In the genomic region with DNA sequence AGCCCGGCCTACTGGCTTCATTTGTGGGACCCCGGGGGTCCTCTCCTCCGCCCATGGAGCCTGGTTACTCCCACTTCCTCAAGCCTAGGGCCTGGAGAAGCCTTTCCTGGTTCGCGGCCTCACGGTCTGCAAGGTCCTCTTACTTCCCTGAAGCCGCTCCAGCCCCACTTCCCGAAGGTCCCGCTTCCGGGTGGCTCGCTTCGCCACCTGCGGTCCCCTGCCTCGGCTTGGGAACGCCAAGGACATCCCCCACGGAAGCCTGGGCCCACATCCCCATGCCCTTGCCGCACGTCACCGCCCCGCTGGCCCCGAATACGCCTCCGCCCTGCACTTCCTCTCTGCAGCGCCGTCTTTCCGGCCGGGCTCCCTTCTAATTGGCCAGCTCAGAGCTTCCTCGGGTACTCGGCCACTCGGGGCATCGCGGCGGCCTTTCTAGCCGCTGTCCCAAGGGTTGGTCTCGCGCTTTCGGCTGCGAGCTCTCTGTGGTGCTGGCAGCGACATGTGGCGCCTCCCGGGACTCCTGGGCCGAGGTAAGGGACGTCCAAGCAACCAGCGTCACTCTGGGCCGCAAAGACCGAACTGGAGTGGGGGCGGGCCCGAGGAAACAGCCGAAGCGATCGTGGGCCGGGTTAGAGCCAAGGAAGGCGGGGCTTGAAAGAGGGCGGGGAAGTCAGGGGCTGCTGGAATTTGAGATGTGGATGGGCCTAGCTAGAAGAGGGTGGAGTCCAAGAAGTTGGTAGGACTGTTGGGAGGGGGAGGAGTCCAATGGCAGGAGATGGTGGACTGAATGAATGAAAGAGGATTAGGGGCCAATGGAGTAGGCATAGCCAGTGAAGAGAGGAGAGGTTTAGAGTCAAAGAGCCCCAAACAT, we compare ENCODE assay signal across 1 cellular context.
A peak's percentile ranks its signal among the peaks of the same experiment; 100 is the strongest.
TF ChIP-seq lines count a peak whose summit lies in the region.

A gene with protein sequence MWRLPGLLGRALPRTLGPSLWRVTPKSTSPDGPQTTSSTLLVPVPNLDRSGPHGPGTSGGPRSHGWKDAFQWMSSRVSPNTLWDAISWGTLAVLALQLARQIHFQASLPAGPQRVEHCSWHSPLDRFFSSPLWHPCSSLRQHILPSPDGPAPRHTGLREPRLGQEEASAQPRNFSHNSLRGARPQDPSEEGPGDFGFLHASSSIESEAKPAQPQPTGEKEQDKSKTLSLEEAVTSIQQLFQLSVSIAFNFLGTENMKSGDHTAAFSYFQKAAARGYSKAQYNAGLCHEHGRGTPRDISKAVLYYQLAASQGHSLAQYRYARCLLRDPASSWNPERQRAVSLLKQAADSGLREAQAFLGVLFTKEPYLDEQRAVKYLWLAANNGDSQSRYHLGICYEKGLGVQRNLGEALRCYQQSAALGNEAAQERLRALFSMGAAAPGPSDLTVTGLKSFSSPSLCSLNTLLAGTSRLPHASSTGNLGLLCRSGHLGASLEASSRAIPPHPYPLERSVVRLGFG (plus strand): TSS at position 429 of the 871 bp plus-strand sequence. CDS start 71 bp downstream, at position 500.

TF ChIP-seq in HEK293, 187 proteins besides CTCF, POLR2A, EP300 and RAD21 (continued from another document and continues in another):
- TF ChIP-seq, protein P1, sequence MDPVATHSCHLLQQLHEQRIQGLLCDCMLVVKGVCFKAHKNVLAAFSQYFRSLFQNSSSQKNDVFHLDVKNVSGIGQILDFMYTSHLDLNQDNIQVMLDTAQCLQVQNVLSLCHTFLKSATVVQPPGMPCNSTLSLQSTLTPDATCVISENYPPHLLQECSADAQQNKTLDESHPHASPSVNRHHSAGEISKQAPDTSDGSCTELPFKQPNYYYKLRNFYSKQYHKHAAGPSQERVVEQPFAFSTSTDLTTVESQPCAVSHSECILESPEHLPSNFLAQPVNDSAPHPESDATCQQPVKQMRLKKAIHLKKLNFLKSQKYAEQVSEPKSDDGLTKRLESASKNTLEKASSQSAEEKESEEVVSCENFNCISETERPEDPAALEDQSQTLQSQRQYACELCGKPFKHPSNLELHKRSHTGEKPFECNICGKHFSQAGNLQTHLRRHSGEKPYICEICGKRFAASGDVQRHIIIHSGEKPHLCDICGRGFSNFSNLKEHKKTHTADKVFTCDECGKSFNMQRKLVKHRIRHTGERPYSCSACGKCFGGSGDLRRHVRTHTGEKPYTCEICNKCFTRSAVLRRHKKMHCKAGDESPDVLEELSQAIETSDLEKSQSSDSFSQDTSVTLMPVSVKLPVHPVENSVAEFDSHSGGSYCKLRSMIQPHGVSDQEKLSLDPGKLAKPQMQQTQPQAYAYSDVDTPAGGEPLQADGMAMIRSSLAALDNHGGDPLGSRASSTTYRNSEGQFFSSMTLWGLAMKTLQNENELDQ (tag by site-specific recombination; IDR thresholded peaks at IDR 0.05; ENCODE audit: low read depth), result no peak
- TF ChIP-seq ZNF768 (tag by site-specific recombination; IDR thresholded peaks at IDR 0.05) (no peak), ZNF114 (tag by site-specific recombination; IDR thresholded peaks at IDR 0.05) (no peak), ZNF514 (tag by site-specific recombination; IDR thresholded peaks at IDR 0.05) (no peak), ZNF658 (tag by site-specific recombination; IDR thresholded peaks at IDR 0.05) (no peak), ZNF610 (tag by site-specific recombination; IDR thresholded peaks at IDR 0.05; ENCODE audit: borderline replicate concordance) (0 out of 2 replicates have a peak, but pooled peaks have one; percentile 31), ZNF623 (tag by site-specific recombination; IDR thresholded peaks at IDR 0.05) (no peak), ZNF112 (tag by site-specific recombination; IDR thresholded peaks at IDR 0.05) (no peak), BCL11B (tag by site-specific recombination; IDR thresholded peaks at IDR 0.05; ENCODE audit: low read depth) (no peak), ZNF837 (tag by site-specific recombination; IDR thresholded peaks at IDR 0.05) (no peak), ZNF529 (tag by site-specific recombination; IDR thresholded peaks at IDR 0.05; ENCODE audit: insufficient replicate concordance) (no peak), OVOL3 (tag by site-specific recombination; IDR thresholded peaks at IDR 0.05) (no peak), EGR2 (tag by site-specific recombination; IDR thresholded peaks at IDR 0.05; ENCODE audit: low read depth) (peak; percentile 80), ZNF433 (tag by site-specific recombination; IDR thresholded peaks at IDR 0.05; ENCODE audit: low read depth) (no peak), ZNF791 (tag by site-specific recombination; IDR thresholded peaks at IDR 0.05) (no peak), ZNF776 (tag by site-specific recombination; IDR thresholded peaks at IDR 0.05; ENCODE audit: borderline replicate concordance) (no peak), TCF7L2 (IDR thresholded peaks at IDR 0.05; ENCODE audit: borderline replicate concordance, low read depth, low read length) (no peak), ZNF677 (tag by site-specific recombination; IDR thresholded peaks at IDR 0.05) (no peak), ZBTB8A (tag by site-specific recombination; IDR thresholded peaks at IDR 0.05) (peak; percentile 37; the same call in 1 of the 2 replicates), GLIS1 (tag by site-specific recombination; IDR thresholded peaks at IDR 0.05) (peak; percentile 59), GLIS2 (tag by site-specific recombination; IDR thresholded peaks at IDR 0.05) (peak; percentile 92), ZFHX2 (tag by site-specific recombination; conservative IDR thresholded peaks at IDR 0.05) (peak; percentile 87), IKZF3 (tag by site-specific recombination; IDR thresholded peaks at IDR 0.05) (0 out of 2 replicates have a peak, but pooled peaks have one; percentile 40), ZXDB (tag by site-specific recombination; IDR thresholded peaks at IDR 0.05) (peak; percentile 91), ZNF324 (tag by site-specific recombination; IDR thresholded peaks at IDR 0.05) (no peak), ZNF544 (tag by site-specific recombination; IDR thresholded peaks at IDR 0.05) (no peak), HOXA7 (CRISPR knock-in tag; IDR thresholded peaks at IDR 0.05; ENCODE audit: borderline replicate concordance) (no peak), KLF16 (tag by site-specific recombination; IDR thresholded peaks at IDR 0.05) (peak; percentile 90), BCL11A (tag by site-specific recombination; IDR thresholded peaks at IDR 0.05; ENCODE audit: low read depth) (no peak), ZNF571 (tag by site-specific recombination; IDR thresholded peaks at IDR 0.05) (no peak), ZNF274 (IDR thresholded peaks at IDR 0.05; ENCODE audit: low read length) (no peak), ZNF274 (tag by site-specific recombination; IDR thresholded peaks at IDR 0.05; ENCODE audit: borderline replicate concordance) (no peak), ZNF2 (tag by site-specific recombination; IDR thresholded peaks at IDR 0.05) (peak; percentile 72), ZNF561 (tag by site-specific recombination; IDR thresholded peaks at IDR 0.05; ENCODE audit: borderline replicate concordance) (peak; percentile 29; the same call in 1 of the 2 replicates), FEZF1 (tag by site-specific recombination; IDR thresholded peaks at IDR 0.05) (no peak), ZBTB7A (tag by site-specific recombination; IDR thresholded peaks at IDR 0.05; ENCODE audit: low read depth) (no peak), ZNF121 (tag by site-specific recombination; IDR thresholded peaks at IDR 0.05) (no peak), ZNF785 (tag by site-specific recombination; IDR thresholded peaks at IDR 0.05) (no peak), ZNF423 (tag by site-specific recombination; IDR thresholded peaks at IDR 0.05) (no peak), ZSCAN23 (tag by site-specific recombination; IDR thresholded peaks at IDR 0.05) (no peak), ZNF24 (tag by site-specific recombination; IDR thresholded peaks at IDR 0.05) (peak; percentile 67; the same call in 1 of the 2 replicates), ZNF19 (tag by site-specific recombination; IDR thresholded peaks at IDR 0.05; ENCODE audit: low read depth) (no peak), SETDB1 (IDR thresholded peaks at IDR 0.05; ENCODE audit: insufficient read length, low read length) (no peak), ZNF157 (tag by site-specific recombination; IDR thresholded peaks at IDR 0.05) (no peak)
- TF ChIP-seq, protein P2, sequence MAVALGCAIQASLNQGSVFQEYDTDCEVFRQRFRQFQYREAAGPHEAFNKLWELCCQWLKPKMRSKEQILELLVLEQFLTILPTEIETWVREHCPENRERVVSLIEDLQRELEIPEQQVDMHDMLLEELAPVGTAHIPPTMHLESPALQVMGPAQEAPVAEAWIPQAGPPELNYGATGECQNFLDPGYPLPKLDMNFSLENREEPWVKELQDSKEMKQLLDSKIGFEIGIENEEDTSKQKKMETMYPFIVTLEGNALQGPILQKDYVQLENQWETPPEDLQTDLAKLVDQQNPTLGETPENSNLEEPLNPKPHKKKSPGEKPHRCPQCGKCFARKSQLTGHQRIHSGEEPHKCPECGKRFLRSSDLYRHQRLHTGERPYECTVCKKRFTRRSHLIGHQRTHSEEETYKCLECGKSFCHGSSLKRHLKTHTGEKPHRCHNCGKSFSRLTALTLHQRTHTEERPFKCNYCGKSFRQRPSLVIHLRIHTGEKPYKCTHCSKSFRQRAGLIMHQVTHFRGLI (tag by site-specific recombination; IDR thresholded peaks at IDR 0.05), result no peak
- TF ChIP-seq, protein P3, sequence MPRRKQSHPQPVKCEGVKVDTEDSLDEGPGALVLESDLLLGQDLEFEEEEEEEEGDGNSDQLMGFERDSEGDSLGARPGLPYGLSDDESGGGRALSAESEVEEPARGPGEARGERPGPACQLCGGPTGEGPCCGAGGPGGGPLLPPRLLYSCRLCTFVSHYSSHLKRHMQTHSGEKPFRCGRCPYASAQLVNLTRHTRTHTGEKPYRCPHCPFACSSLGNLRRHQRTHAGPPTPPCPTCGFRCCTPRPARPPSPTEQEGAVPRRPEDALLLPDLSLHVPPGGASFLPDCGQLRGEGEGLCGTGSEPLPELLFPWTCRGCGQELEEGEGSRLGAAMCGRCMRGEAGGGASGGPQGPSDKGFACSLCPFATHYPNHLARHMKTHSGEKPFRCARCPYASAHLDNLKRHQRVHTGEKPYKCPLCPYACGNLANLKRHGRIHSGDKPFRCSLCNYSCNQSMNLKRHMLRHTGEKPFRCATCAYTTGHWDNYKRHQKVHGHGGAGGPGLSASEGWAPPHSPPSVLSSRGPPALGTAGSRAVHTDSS (tag by site-specific recombination; IDR thresholded peaks at IDR 0.05), result no peak
- TF ChIP-seq, protein P4, sequence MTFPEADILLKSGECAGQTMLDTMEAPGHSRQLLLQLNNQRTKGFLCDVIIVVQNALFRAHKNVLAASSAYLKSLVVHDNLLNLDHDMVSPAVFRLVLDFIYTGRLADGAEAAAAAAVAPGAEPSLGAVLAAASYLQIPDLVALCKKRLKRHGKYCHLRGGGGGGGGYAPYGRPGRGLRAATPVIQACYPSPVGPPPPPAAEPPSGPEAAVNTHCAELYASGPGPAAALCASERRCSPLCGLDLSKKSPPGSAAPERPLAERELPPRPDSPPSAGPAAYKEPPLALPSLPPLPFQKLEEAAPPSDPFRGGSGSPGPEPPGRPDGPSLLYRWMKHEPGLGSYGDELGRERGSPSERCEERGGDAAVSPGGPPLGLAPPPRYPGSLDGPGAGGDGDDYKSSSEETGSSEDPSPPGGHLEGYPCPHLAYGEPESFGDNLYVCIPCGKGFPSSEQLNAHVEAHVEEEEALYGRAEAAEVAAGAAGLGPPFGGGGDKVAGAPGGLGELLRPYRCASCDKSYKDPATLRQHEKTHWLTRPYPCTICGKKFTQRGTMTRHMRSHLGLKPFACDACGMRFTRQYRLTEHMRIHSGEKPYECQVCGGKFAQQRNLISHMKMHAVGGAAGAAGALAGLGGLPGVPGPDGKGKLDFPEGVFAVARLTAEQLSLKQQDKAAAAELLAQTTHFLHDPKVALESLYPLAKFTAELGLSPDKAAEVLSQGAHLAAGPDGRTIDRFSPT (tag by site-specific recombination; IDR thresholded peaks at IDR 0.05), result peak; percentile 87
- TF ChIP-seq, protein P5, sequence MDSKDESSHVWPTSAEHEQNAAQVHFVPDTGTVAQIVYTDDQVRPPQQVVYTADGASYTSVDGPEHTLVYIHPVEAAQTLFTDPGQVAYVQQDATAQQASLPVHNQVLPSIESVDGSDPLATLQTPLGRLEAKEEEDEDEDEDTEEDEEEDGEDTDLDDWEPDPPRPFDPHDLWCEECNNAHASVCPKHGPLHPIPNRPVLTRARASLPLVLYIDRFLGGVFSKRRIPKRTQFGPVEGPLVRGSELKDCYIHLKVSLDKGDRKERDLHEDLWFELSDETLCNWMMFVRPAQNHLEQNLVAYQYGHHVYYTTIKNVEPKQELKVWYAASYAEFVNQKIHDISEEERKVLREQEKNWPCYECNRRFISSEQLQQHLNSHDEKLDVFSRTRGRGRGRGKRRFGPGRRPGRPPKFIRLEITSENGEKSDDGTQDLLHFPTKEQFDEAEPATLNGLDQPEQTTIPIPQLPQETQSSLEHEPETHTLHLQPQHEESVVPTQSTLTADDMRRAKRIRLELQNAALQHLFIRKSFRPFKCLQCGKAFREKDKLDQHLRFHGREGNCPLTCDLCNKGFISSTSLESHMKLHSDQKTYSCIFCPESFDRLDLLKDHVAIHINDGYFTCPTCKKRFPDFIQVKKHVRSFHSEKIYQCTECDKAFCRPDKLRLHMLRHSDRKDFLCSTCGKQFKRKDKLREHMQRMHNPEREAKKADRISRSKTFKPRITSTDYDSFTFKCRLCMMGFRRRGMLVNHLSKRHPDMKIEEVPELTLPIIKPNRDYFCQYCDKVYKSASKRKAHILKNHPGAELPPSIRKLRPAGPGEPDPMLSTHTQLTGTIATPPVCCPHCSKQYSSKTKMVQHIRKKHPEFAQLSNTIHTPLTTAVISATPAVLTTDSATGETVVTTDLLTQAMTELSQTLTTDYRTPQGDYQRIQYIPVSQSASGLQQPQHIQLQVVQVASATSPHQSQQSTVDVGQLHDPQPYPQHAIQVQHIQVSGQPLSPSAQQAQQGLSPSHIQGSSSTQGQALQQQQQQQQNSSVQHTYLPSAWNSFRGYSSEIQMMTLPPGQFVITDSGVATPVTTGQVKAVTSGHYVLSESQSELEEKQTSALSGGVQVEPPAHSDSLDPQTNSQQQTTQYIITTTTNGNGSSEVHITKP (tag by site-specific recombination; IDR thresholded peaks at IDR 0.05), result peak; percentile 87
- TF ChIP-seq, protein P6, sequence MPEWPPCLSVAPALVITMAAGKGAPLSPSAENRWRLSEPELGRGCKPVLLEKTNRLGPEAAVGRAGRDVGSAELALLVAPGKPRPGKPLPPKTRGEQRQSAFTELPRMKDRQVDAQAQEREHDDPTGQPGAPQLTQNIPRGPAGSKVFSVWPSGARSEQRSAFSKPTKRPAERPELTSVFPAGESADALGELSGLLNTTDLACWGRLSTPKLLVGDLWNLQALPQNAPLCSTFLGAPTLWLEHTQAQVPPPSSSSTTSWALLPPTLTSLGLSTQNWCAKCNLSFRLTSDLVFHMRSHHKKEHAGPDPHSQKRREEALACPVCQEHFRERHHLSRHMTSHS (tag by site-specific recombination; IDR thresholded peaks at IDR 0.05), result no peak
- TF ChIP-seq, protein P7, sequence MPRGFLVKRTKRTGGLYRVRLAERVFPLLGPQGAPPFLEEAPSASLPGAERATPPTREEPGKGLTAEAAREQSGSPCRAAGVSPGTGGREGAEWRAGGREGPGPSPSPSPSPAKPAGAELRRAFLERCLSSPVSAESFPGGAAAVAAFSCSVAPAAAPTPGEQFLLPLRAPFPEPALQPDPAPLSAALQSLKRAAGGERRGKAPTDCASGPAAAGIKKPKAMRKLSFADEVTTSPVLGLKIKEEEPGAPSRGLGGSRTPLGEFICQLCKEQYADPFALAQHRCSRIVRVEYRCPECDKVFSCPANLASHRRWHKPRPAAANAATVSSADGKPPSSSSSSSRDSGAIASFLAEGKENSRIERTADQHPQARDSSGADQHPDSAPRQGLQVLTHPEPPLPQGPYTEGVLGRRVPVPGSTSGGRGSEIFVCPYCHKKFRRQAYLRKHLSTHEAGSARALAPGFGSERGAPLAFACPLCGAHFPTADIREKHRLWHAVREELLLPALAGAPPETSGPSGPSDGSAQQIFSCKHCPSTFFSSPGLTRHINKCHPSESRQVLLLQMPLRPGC (tag by site-specific recombination; IDR thresholded peaks at IDR 0.05), result peak; percentile 49; the same call in 1 of the 2 replicates
